18 cellular contexts compared by ENCODE assay signal in genomic region chr14:71048393-71048792, GRCh38.
"Had no signal": no experiment of that assay in that cellular context is flagged by ENCODE, and none has a peak within 500 bp of the region (broad histone marks: within the 10 kb centered on the region; RNA-seq: fewer than 3 reads in every experiment).

No MANE protein-coding gene starts in this region.

- H3K27me3 ChIP-seq: esophagus squamous epithelium, foreskin keratinocyte, pancreas, stomach, testis, upper lobe of left lung had no signal

- ATAC-seq: foreskin keratinocyte, pancreas, T-cell had no signal

- H3K4me1 ChIP-seq: esophagus squamous epithelium, foreskin keratinocyte, pancreas, stomach, testis, upper lobe of left lung had no signal

- DNase-seq: activated CD4-positive, alpha-beta T cell treated with anti-CD3 and anti-CD28 coated beads, Interleukin-2, amount 50 U/mL, for 48 hours; activated CD4-positive, CD25-positive, alpha-beta regulatory T cell treated with anti-CD3 and anti-CD28 coated beads, Interleukin-2, amount 50 U/mL, for 72 hours; activated effector memory CD4-positive, alpha-beta T cell treated with Interleukin-2 at 50 U/mL for 16 hours; activated naive CD8-positive, alpha-beta T cell treated with anti-CD3 and anti-CD28 coated beads for 36 hours; effector CD8-positive, alpha-beta T cell; esophagus squamous epithelium; foreskin keratinocyte; glutamatergic neuron; hypothalamus; kidney glomerular epithelial cell; pancreas; stimulated activated CD4-positive, alpha-beta T cell treated with anti-CD3 and anti-CD28 coated beads, Interleukin-12 subunit alpha, Interleukin-12 subunit beta, amount 100 ng/mL, for 4 hours; stimulated activated CD4-positive, alpha-beta T cell treated with anti-CD3 and anti-CD28 coated beads, Interleukin-2, amount 100 ng/mL, for 24 hours; stomach; T-cell; testis; upper lobe of left lung had no signal

- H3K4me3 ChIP-seq: esophagus squamous epithelium, pancreas, stomach, testis, upper lobe of left lung had no signal

- FAIRE-seq: endothelial cell of umbilical vein had no signal

- H3K27ac ChIP-seq: esophagus squamous epithelium, foreskin keratinocyte, pancreas, stomach, testis, upper lobe of left lung had no signal

- H3K9me3 ChIP-seq: pancreas, testis had no signal
